24 cellular contexts compared by ENCODE assay signal in genomic region chrX:97551821-97552220, GRCh38.
"Had no signal": no experiment of that assay in that cellular context is flagged by ENCODE, and none has a peak within 500 bp of the region (broad histone marks: within the 10 kb centered on the region; RNA-seq: fewer than 3 reads in every experiment).

No MANE protein-coding gene starts in this region.

- H3K9me3 Mint-ChIP-seq: dendritic cell treated with granulocyte-macrophage colony-stimulating factor and Interleukin-4, amounts not matched to agents 40 ng/mL and 50 ng/mL, for 4 days; endodermal cell; memory B cell; natural killer cell had no signal

- H3K9me3 ChIP-seq: colonic mucosa, gastrocnemius medialis, heart left ventricle, ovary, right lobe of liver, thyroid gland, vagina had no signal

- H3K4me2 ChIP-seq: hepatocyte had no signal

- H3K4me1 ChIP-seq: colonic mucosa, gastrocnemius medialis, heart left ventricle, right lobe of liver, thyroid gland, vagina had no signal

- H3K27me3 Mint-ChIP-seq: dendritic cell treated with granulocyte-macrophage colony-stimulating factor and Interleukin-4, amounts not matched to agents 40 ng/mL and 50 ng/mL, for 4 days; memory B cell had no signal

- DNase-seq: colonic mucosa; effector CD8-positive, alpha-beta T cell; endodermal cell; foreskin fibroblast; gastrocnemius medialis; heart left ventricle; kidney; natural killer cell; occipital lobe; ovary; posterior cingulate gyrus; right lobe of liver; small intestine; stimulated activated CD4-positive, alpha-beta T cell treated with anti-CD3 and anti-CD28 coated beads, Interleukin-15, amount 100 ng/mL, for 24 hours; stimulated activated CD4-positive, alpha-beta T cell treated with anti-CD3 and anti-CD28 coated beads, Interleukin-2, amount 100 ng/mL, for 48 hours; stimulated activated naive CD4-positive, alpha-beta T cell; thyroid gland; trophoblast cell had no signal

- H3K4me3 ChIP-seq: colonic mucosa, gastrocnemius medialis, heart left ventricle, hepatocyte, lung, ovary, right lobe of liver, thyroid gland, vagina had no signal

- H3K79me2 ChIP-seq: hepatocyte had no signal

- H3K27me3 ChIP-seq: colonic mucosa, gastrocnemius medialis, heart left ventricle, hepatocyte, ovary, right lobe of liver, thyroid gland, vagina had no signal

- H3K27ac Mint-ChIP-seq: dendritic cell treated with granulocyte-macrophage colony-stimulating factor and Interleukin-4, amounts not matched to agents 40 ng/mL and 50 ng/mL, for 4 days; endodermal cell; memory B cell; natural killer cell had no signal

- H3K4me3 Mint-ChIP-seq: dendritic cell treated with granulocyte-macrophage colony-stimulating factor and Interleukin-4, amounts not matched to agents 40 ng/mL and 50 ng/mL, for 4 days; endodermal cell; memory B cell; natural killer cell had no signal

- H3K36me3 ChIP-seq: colonic mucosa, gastrocnemius medialis, heart left ventricle, ovary, right lobe of liver, thyroid gland, vagina had no signal

- H3K36me3 Mint-ChIP-seq: natural killer cell had no signal

- H2AFZ ChIP-seq: hepatocyte had no signal

- H3K27ac ChIP-seq: colonic mucosa, epithelial cell of prostate, gastrocnemius medialis, heart left ventricle, hepatocyte, ovary, right lobe of liver, thyroid gland, vagina had no signal

- H3K4me1 Mint-ChIP-seq: memory B cell, natural killer cell had no signal
